13 cellular contexts compared by ENCODE assay signal in the genomic region with DNA sequence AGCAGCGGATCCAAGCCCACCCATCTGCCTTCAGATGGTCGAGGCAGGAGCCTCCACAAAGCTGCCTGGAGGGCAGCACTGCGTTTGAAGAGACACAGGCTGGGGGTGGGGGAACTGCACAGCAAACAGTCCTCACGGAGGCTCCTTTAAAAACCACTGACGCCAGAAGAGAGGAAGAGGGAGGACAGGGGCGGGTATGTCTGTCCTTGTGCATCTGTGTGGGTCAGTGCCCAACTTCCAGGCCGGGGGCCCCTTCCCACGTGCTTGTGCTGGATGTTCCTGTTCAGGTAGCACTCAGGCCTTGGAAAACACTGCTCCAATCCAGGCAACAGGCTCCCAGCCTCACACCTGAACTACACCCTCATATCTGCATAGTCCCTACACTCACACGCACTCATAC. TPM values are rescaled to one million over a fixed set of nuclear protein-coding genes. Genes with fewer than 3 reads are reported as not detected.
DNase-seq lines count a peak whose midpoint lies in the region; ATAC-seq and TF ChIP-seq lines count a peak whose summit lies in the region.
"Had no signal": no experiment of that assay in that cellular context is flagged by ENCODE, and none has a peak within 500 bp of the region (broad histone marks: within the 10 kb centered on the region; RNA-seq: fewer than 3 reads in every experiment).

No MANE protein-coding gene starts in this region.

- no peaks in the 10 kb centered on the region for H3K27me3 ChIP-seq in RWPE2 (ENCODE audit: insufficient read depth, poor library complexity, severe bottlenecking)
- H3K27me3 ChIP-seq in stomach smooth muscle (ENCODE audit: control insufficient read depth in 1 of 2, insufficient read depth in 2 of 2, low read length in 2 of 2): no peaks in the 10 kb centered on the region

- H3K4me3 Mint-ChIP-seq in CD14-positive monocyte: no peak overlapping the region
- H3K4me3 Mint-ChIP-seq: activated B cell treated with CpG ODN at 0.5 μM for 24 hours; CD4-positive, CD25-positive, alpha-beta regulatory T cell; mesothelial cell of epicardium had no signal

- H3K4me1 Mint-ChIP-seq in CD14-positive monocyte: peaks cover 26% of the 10 kb centered on the region

- intact Hi-C loops in CD14-positive monocyte (cut with micrococcal nuclease): no loop called here

- no peak for DNase-seq in RWPE2 (ENCODE audit: low spot score)
- peak; percentile 32 for DNase-seq in hepatic stellate cell (ENCODE audit: low spot score)
- DNase-seq in AG08396 (ENCODE audit: low spot score): no peak
- no peak for DNase-seq in CD14-positive monocyte (ENCODE audit: low spot score)
- DNase-seq in activated naive CD4-positive, alpha-beta T cell (lab: John Stamatoyannopoulos, UW): no peak
- DNase-seq: activated B cell treated with CpG ODN at 0.5 μM for 24 hours; activated effector memory CD4-positive, alpha-beta T cell treated with anti-CD3 and anti-CD28 coated beads, Interleukin-2, amount 50 U/mL, for 16 hours; CD4-positive, CD25-positive, alpha-beta regulatory T cell; effector CD4-positive, alpha-beta T cell; NK-92 treated with Interleukin-12 subunit alpha and Interleukin-12 subunit beta, amount 100 ng/mL, for 24 hours had no signal

- H3K9me3 ChIP-seq in HEK293 (ENCODE audit: control insufficient read depth, insufficient read depth, low read depth, low read length): no peaks in the 10 kb centered on the region
- H3K9me3 ChIP-seq in RWPE2 (ENCODE audit: severe bottlenecking): no peaks in the 10 kb centered on the region
- no peaks in the 10 kb centered on the region for H3K9me3 ChIP-seq in stomach smooth muscle (ENCODE audit: control insufficient read depth in 2 of 2, low read length in 2 of 2)

- H3K9me3 Mint-ChIP-seq in CD14-positive monocyte: no peaks in the 10 kb centered on the region
- H3K9me3 Mint-ChIP-seq: activated B cell treated with CpG ODN at 0.5 μM for 24 hours, mesothelial cell of epicardium had no signal

- H3K4me3 ChIP-seq in HEK293 (ENCODE audit: low read depth, low read length) (no peak overlapping the region), RWPE2 (ENCODE audit: severe bottlenecking) (no peak overlapping the region), stomach smooth muscle (ENCODE audit: low read length in 2 of 2) (peak overlapping the region; percentile 1 to 52)

- POLR2A ChIA-PET in HEK293 (lab: Yijun Ruan, JAX): no interaction called here

- H3K27ac ChIP-seq in HEK293 (ENCODE audit: extremely low read depth, low read depth, low read length) (no peak overlapping the region), RWPE2 (ENCODE audit: poor library complexity, severe bottlenecking) (peak overlapping the region; percentile 68), stomach smooth muscle (ENCODE audit: low read length) (peak overlapping the region; percentile 82)

- H3K36me3 Mint-ChIP-seq in CD14-positive monocyte: peaks cover 1 to 3% of the 10 kb centered on the region in 2 donors
- H3K36me3 Mint-ChIP-seq: CD4-positive, CD25-positive, alpha-beta regulatory T cell; mesothelial cell of epicardium had no signal

- H3K27me3 Mint-ChIP-seq in CD14-positive monocyte (ENCODE audit: low read depth in 3 of 3): peaks cover 2 to 3% (median 3%) of the 10 kb centered on the region in 3 donors
- H3K27me3 Mint-ChIP-seq: activated B cell treated with CpG ODN at 0.5 μM for 24 hours; CD4-positive, CD25-positive, alpha-beta regulatory T cell had no signal

- TF ChIP-seq CTCF in HEK293 (tag by site-specific recombination; IDR thresholded peaks at IDR 0.05) (no peak), RWPE2 (IDR thresholded peaks at IDR 0.05; ENCODE audit: poor library complexity, severe bottlenecking) (no peak), CD14-positive monocyte (IDR thresholded peaks at IDR 0.05) (no peak)

- no peak overlapping the region for H3K27ac Mint-ChIP-seq in CD14-positive monocyte
- H3K27ac Mint-ChIP-seq: activated B cell treated with CpG ODN at 0.5 μM for 24 hours; CD4-positive, CD25-positive, alpha-beta regulatory T cell; mesothelial cell of epicardium had no signal

- ATAC-seq in RWPE2 (ENCODE audit: low read depth): no peak

- H3K4me1 ChIP-seq in HEK293 (ENCODE audit: control insufficient read depth, insufficient read depth, low read length) (peaks cover 30% of the 10 kb centered on the region), RWPE2 (ENCODE audit: insufficient read depth, poor library complexity, severe bottlenecking) (peaks cover 56% of the 10 kb centered on the region), stomach smooth muscle (ENCODE audit: control insufficient read depth, insufficient read depth, low read length) (peaks cover 100% of the 10 kb centered on the region)

- H3K36me3 ChIP-seq in HEK293 (ENCODE audit: control insufficient read depth in 2 of 2, insufficient read depth in 1 of 2, low read length in 2 of 2) (peaks cover 0 to 7% of the 10 kb centered on the region in 2 experiments; a peak in 1 of 3 replicates), RWPE2 (ENCODE audit: low read depth) (no peaks in the 10 kb centered on the region), stomach smooth muscle (ENCODE audit: control insufficient read depth in 2 of 2, insufficient read depth in 2 of 2, low read length in 2 of 2) (peaks cover 0 to 6% of the 10 kb centered on the region in 2 donors)

- H3K9ac ChIP-seq in stomach smooth muscle (ENCODE audit: low read length in 2 of 2): peak overlapping the region; percentile 5

- CTCF ChIA-PET in HEK293 (lab: Yijun Ruan, JAX): interaction anchor here (1.0 to 2.4 kb wide), 5 partner anchors 12 to 39 kb away, joined by 3 to 17 read pairs (median 4); no protein-coding TSS in a partner anchor

TF ChIP-seq in HEK293, 187 proteins besides CTCF, POLR2A, EP300 and RAD21:
- TF ChIP-seq ZNF311 (tag by site-specific recombination; IDR thresholded peaks at IDR 0.05; ENCODE audit: borderline replicate concordance): no peak
- peak; percentile 4; the same call in 1 of the 2 replicates for TF ChIP-seq GLIS2 (tag by site-specific recombination; IDR thresholded peaks at IDR 0.05)

RNA-seq across cellular contexts. Expression of a gene that starts 7.7 kb away (rescaled TPM):
- under 1 TPM; 0.16 to 0.30 TPM for polyA plus RNA-seq in CD14-positive monocyte

RNA-seq across cellular contexts. Expression of a gene that starts 38.7 kb away (rescaled TPM):
- polyA plus RNA-seq in CD14-positive monocyte: 100 to 1,000 TPM; 371 to 571 TPM

Comparison
In these comparisons a context has a peak if more than half of its experiments do, and no peak if none do; other contexts are left out.
1. H3K4me3 ChIP-seq: peak in stomach smooth muscle (2 of 2); none in HEK293 (single experiment) and RWPE2 (single experiment).